13 cellular contexts compared by ENCODE assay signal in genomic region chr2:223626713-223627112, GRCh38. TPM values are rescaled to one million over a fixed set of nuclear protein-coding genes. Genes with fewer than 3 reads are reported as not detected.
DNase-seq lines count a peak whose midpoint lies in the region; ATAC-seq and TF ChIP-seq lines count a peak whose summit lies in the region.
"Had no signal": no experiment of that assay in that cellular context is flagged by ENCODE, and none has a peak within 500 bp of the region (broad histone marks: within the 10 kb centered on the region; RNA-seq: fewer than 3 reads in every experiment).

No MANE protein-coding gene starts in this region.

- TF ChIP-seq CTCF in choroid plexus epithelial cell (conservative IDR thresholded peaks at IDR 0.05; ENCODE audit: low read depth, low read length) = no peak

- ATAC-seq in HG02642 (IDR thresholded peaks at IDR 0.05; ENCODE audit: poor library complexity, unreplicated experiment) (no peak), GM21515 (IDR thresholded peaks at IDR 0.05; ENCODE audit: unreplicated experiment) (no peak), GM21367 (IDR thresholded peaks at IDR 0.05; ENCODE audit: unreplicated experiment) (no peak)
- ATAC-seq: right lobe of liver had no signal

- H3K4me3 ChIP-seq in choroid plexus epithelial cell (ENCODE audit: low read depth, low read length) = no peak overlapping the region
- H3K4me3 ChIP-seq: left ventricle myocardium inferior, right lobe of liver had no signal

- DNase-seq in GM03348 (ENCODE audit: low spot score) = peak; percentile 67
- DNase-seq in OCI-M1 (lab: John Stamatoyannopoulos, UW) = peak; percentile 31
- peak; percentile 90 for DNase-seq in choroid plexus epithelial cell (ENCODE audit: low read depth)
- peak; percentile 74 for DNase-seq in renal cortical epithelial cell (ENCODE audit: low read depth)
- no peak for DNase-seq in NCI-H774 (lab: John Stamatoyannopoulos, UW)
- DNase-seq: activated T-cell treated with anti-CD3 and anti-CD28 coated beads, Interleukin-2, amount 50 U/mL, for 48 hours; aorta; effector CD8-positive, alpha-beta T cell; left ventricle myocardium inferior; right lobe of liver had no signal

RNA-seq across cellular contexts. Expression of gene SCG2, which starts 24.6 kb away (rescaled TPM):
- 0.35 and 1.2 TPM in 2 replicates for total RNA-seq in renal cortical epithelial cell
- total RNA-seq: right lobe of liver had no signal
